In the genomic region with DNA sequence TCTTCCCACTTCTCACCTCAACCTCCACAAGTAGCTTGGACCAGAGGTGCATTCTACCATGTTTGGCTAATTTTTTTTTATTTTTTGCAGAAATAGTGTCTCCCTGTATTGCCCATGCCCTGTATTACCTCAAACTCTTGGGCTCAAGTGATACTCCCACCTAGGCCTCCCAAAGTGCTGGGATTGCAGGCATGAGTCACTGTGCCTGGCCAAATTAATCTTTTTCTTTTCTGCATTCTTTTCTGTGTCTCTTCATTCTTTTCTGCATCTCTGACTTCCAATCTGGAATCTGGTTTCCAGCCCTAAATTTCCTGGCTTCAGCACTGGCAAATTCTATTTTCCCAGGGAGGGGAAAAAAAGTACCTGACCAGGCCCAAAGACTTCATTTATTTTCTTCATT, we compare ENCODE assay signal across 29 cellular contexts. TPM values are rescaled to one million over a fixed set of nuclear protein-coding genes. Genes with fewer than 3 reads are reported as not detected.
"Had no signal": no experiment of that assay in that cellular context is flagged by ENCODE, and none has a peak within 500 bp of the region (broad histone marks: within the 10 kb centered on the region; RNA-seq: fewer than 3 reads in every experiment).

No MANE protein-coding gene starts in this region.

- H3K36me3 ChIP-seq: esophagus squamous epithelium, neural progenitor cell, prostate gland, right atrium auricular region, suprapubic skin, transverse colon, upper lobe of right lung, uterus had no signal

- H3K27ac ChIP-seq: coronary artery, esophagus squamous epithelium, neural progenitor cell, prostate gland, right atrium auricular region, suprapubic skin, transverse colon, upper lobe of right lung, uterus had no signal

- H3K4me3 ChIP-seq: coronary artery, esophagus squamous epithelium, lung, neural progenitor cell, prostate gland, right atrium auricular region, smooth muscle cell, suprapubic skin, transverse colon, upper lobe of right lung, uterus had no signal

- H3K4me1 ChIP-seq: esophagus squamous epithelium, neural progenitor cell, prostate gland, right atrium auricular region, suprapubic skin, transverse colon, upper lobe of right lung, uterus had no signal

- H3K4me2 ChIP-seq: neural progenitor cell, smooth muscle cell had no signal

- H3K36me3 Mint-ChIP-seq: neural progenitor cell had no signal

- H3K4me3 Mint-ChIP-seq: immature natural killer cell; memory B cell; naive B cell; natural killer cell treated with Interleukin-12 subunit alpha and Interleukin-12 subunit beta and Interleukin-15 and Interleukin-18, amount 100 ng/mL, for 72 hours; neural progenitor cell; stimulated activated naive CD8-positive, alpha-beta T cell treated with anti-CD3 and anti-CD28 coated beads, Interleukin-15, amount 100 ng/mL, for 72 hours had no signal

- H3K4me1 Mint-ChIP-seq: immature natural killer cell; memory B cell; naive B cell; neural progenitor cell; stimulated activated naive CD8-positive, alpha-beta T cell treated with anti-CD3 and anti-CD28 coated beads, Interleukin-15, amount 100 ng/mL, for 72 hours had no signal

- H3K9me3 ChIP-seq: prostate gland, suprapubic skin, uterus had no signal

- ATAC-seq: left lobe of liver; natural killer cell treated with Interleukin-12 subunit alpha and Interleukin-12 subunit beta and Interleukin-15 and Interleukin-18, amount 100 ng/mL, for 72 hours; sciatic nerve; stimulated activated naive CD8-positive, alpha-beta T cell treated with anti-CD3 and anti-CD28 coated beads, Interleukin-15, amount 100 ng/mL, for 72 hours; upper lobe of right lung had no signal

- H3K27me3 ChIP-seq: esophagus squamous epithelium, neural progenitor cell, right atrium auricular region, suprapubic skin, transverse colon, upper lobe of right lung, uterus had no signal

- H2AFZ ChIP-seq: neural progenitor cell had no signal

- H3K27ac Mint-ChIP-seq: immature natural killer cell; memory B cell; naive B cell; natural killer cell treated with Interleukin-12 subunit alpha and Interleukin-12 subunit beta and Interleukin-15 and Interleukin-18, amount 100 ng/mL, for 72 hours; neural progenitor cell; stimulated activated naive CD8-positive, alpha-beta T cell treated with anti-CD3 and anti-CD28 coated beads, Interleukin-15, amount 100 ng/mL, for 72 hours had no signal

- DNase-seq: dermis blood vessel endothelial cell; effector memory CD4-positive, alpha-beta T cell; erythroblast; esophagus squamous epithelium; hypothalamus; immature natural killer cell; islet precursor cell; naive B cell; stimulated activated CD4-positive, alpha-beta T cell treated with anti-CD3 and anti-CD28 coated beads, Interleukin-12 subunit alpha, Interleukin-12 subunit beta, amount 100 ng/mL, for 4 hours; stimulated activated CD4-positive, alpha-beta T cell treated with anti-CD3 and anti-CD28 coated beads, Interleukin-1b, Interleukin-23, amount 100 ng/mL, for 48 hours; stimulated activated CD4-positive, alpha-beta T cell treated with anti-CD3 and anti-CD28 coated beads, Interleukin-4, amount 100 ng/mL, for 1 hour; stimulated activated CD8-positive, alpha-beta memory T cell treated with anti-CD3 and anti-CD28 coated beads, Interleukin-4, amount 100 ng/mL, for 48 hours; stimulated activated naive CD4-positive, alpha-beta T cell; stimulated activated naive CD8-positive, alpha-beta T cell treated with anti-CD3 and anti-CD28 coated beads, Interleukin-15, amount 100 ng/mL, for 72 hours; transverse colon; upper lobe of right lung; uterus had no signal

- H3K9ac ChIP-seq: neural progenitor cell had no signal

RNA-seq across cellular contexts. Expression of gene TACSTD2, which starts 31.2 kb away (rescaled TPM):
- total RNA-seq: natural killer cell treated with Interleukin-12 subunit alpha and Interleukin-12 subunit beta and Interleukin-15 and Interleukin-18, amount 100 ng/mL, for 72 hours; osteocyte had no signal
- polyA plus RNA-seq: immature natural killer cell had no signal
